ENCODE assay signal across 9 cellular contexts in genomic region chr3:110576962-110577361, GRCh38.
DNase-seq lines count a peak whose midpoint lies in the region; ATAC-seq and TF ChIP-seq lines count a peak whose summit lies in the region.
"Had no signal": no experiment of that assay in that cellular context is flagged by ENCODE, and none has a peak within 500 bp of the region (broad histone marks: within the 10 kb centered on the region; RNA-seq: fewer than 3 reads in every experiment).

No MANE protein-coding gene starts in this region.

- CTCF ChIA-PET in CD8-positive, alpha-beta memory T cell (lab: Charles Lee): interaction anchor here (1.6 kb wide), 1 partner anchor 9 kb away, joined by 3 read pairs; no protein-coding TSS in a partner anchor

- WGBS in lower leg skin, 2 donors: 39 to 50% methylated on average over 3 of the region's 3 CpGs
- 57% methylated on average over 3 of the region's 3 CpGs for WGBS in suprapubic skin
- WGBS in heart right ventricle, 2 donors: 50 to 52% methylated on average over 3 of the region's 3 CpGs

- in situ Hi-C loops in Caki2 (cut with HindIII; ENCODE audit: low pct_unique_long_range_greater_than_20kb, low sequenced_read_pairs): no loop called here

- H3K4me3 ChIP-seq in cardiac fibroblast (replicated peaks in 1 of 2; ENCODE audit: low read depth in 2 of 2, low read length in 2 of 2): no peak overlapping the region
- H3K4me3 ChIP-seq in lower leg skin (ENCODE audit: low read depth, poor library complexity, severe bottlenecking): no peak overlapping the region
- H3K4me3 ChIP-seq in CD8-positive, alpha-beta memory T cell (ENCODE audit: low read length): no peak overlapping the region
- H3K4me3 ChIP-seq in suprapubic skin: no peak overlapping the region
- H3K4me3 ChIP-seq in heart right ventricle: no peak overlapping the region

- H3K4me1 ChIP-seq in CD8-positive, alpha-beta memory T cell (ENCODE audit: insufficient read depth, low read length): no peaks in the 10 kb centered on the region
- H3K4me1 ChIP-seq in suprapubic skin (no peaks in the 10 kb centered on the region), heart right ventricle (no peaks in the 10 kb centered on the region)

- ATAC-seq in heart right ventricle: no peak

- no peaks in the 10 kb centered on the region for H3K27me3 ChIP-seq in CD8-positive, alpha-beta memory T cell (ENCODE audit: insufficient read depth, low read length, poor library complexity, severe bottlenecking)
- H3K27me3 ChIP-seq in suprapubic skin (no peaks in the 10 kb centered on the region), heart right ventricle (no peaks in the 10 kb centered on the region)

- H3K36me3 Mint-ChIP-seq in CD8-positive, alpha-beta memory T cell: no peaks in the 10 kb centered on the region

- TF ChIP-seq POLR2A in lower leg skin (IDR thresholded peaks at IDR 0.05) (no peak), suprapubic skin (IDR thresholded peaks at IDR 0.05) (no peak)

- no peak overlapping the region for H3K27ac ChIP-seq in CD8-positive, alpha-beta memory T cell (ENCODE audit: low read depth, low read length)
- H3K27ac ChIP-seq in suprapubic skin (no peak overlapping the region), heart right ventricle (no peak overlapping the region)

- no peaks in the 10 kb centered on the region for H3K36me3 ChIP-seq in CD8-positive, alpha-beta memory T cell (ENCODE audit: insufficient read depth, low read length)
- H3K36me3 ChIP-seq in suprapubic skin: no peaks in the 10 kb centered on the region
- H3K36me3 ChIP-seq in heart right ventricle: no peaks in the 10 kb centered on the region

- intact Hi-C loops in lower leg skin (cut with DNase I; ENCODE audit: low total_unique reads): no loop called here
- intact Hi-C loops in heart right ventricle (cut with DNase I): no loop called here

- DNase-seq in Caki2 (ENCODE audit: low read depth) (peak; percentile 86), M059J (ENCODE audit: low read depth) (peak; percentile 99), cardiac fibroblast (ENCODE audit: low read depth in 2 of 2) (peak; percentile 86 to 98), lower leg skin (ENCODE audit: low spot score in 2 of 2) (peak; percentile 15 to 60), GM10266 (ENCODE audit: extremely low spot score) (no peak), suprapubic skin (ENCODE audit: low spot score in 2 of 2) (no peak), heart right ventricle (no peak)
- DNase-seq in CD8-positive, alpha-beta memory T cell: no peak

- POLR2A ChIA-PET in CD8-positive, alpha-beta memory T cell (lab: Charles Lee): no interaction called here

- no peak for TF ChIP-seq CTCF in cardiac fibroblast (IDR thresholded peaks at IDR 0.05; ENCODE audit: low read depth, low read length)
- TF ChIP-seq CTCF in lower leg skin (IDR thresholded peaks at IDR 0.05): no peak
- no peak for TF ChIP-seq CTCF in GM10266 (IDR thresholded peaks at IDR 0.05; ENCODE audit: control insufficient read depth, insufficient read depth, low read depth, missing control alignments)
- no peak for TF ChIP-seq CTCF in suprapubic skin (IDR thresholded peaks at IDR 0.05)
- no peak for TF ChIP-seq CTCF in heart right ventricle (IDR thresholded peaks at IDR 0.05)

- peaks cover 0 to 23% (median 7%) of the 10 kb centered on the region in 3 donors for H3K4me1 Mint-ChIP-seq in CD8-positive, alpha-beta memory T cell

- no peak overlapping the region for H3K27ac Mint-ChIP-seq in CD8-positive, alpha-beta memory T cell

- no peak for TF ChIP-seq EP300 in suprapubic skin (IDR thresholded peaks at IDR 0.05)

- no peaks in the 10 kb centered on the region for H3K9me3 Mint-ChIP-seq in CD8-positive, alpha-beta memory T cell
- H3K9me3 Mint-ChIP-seq: neural crest cell had no signal

- H3K4me3 Mint-ChIP-seq in CD8-positive, alpha-beta memory T cell: no peak overlapping the region
- H3K4me3 Mint-ChIP-seq: neural crest cell had no signal

- no peaks in the 10 kb centered on the region for H3K9me3 ChIP-seq in CD8-positive, alpha-beta memory T cell (ENCODE audit: low read length)
- H3K9me3 ChIP-seq in suprapubic skin (no peaks in the 10 kb centered on the region), heart right ventricle (peaks cover 0 to 1% (median 0%) of the 10 kb centered on the region in 11 donors)

- no peaks in the 10 kb centered on the region for H3K27me3 Mint-ChIP-seq in CD8-positive, alpha-beta memory T cell

Comparison
In these comparisons a context has a peak if more than half of its experiments do, and no peak if none do; other contexts are left out.
1. DNase-seq: peak in Caki2 (single experiment), M059J (single experiment), cardiac fibroblast (2 of 2) and lower leg skin (2 of 2); none in GM10266 (single experiment), CD8-positive, alpha-beta memory T cell (0 of 5), suprapubic skin (0 of 2) and heart right ventricle (0 of 2).